Comparison of ENCODE assay signal across 1 cellular context in the genomic region with DNA sequence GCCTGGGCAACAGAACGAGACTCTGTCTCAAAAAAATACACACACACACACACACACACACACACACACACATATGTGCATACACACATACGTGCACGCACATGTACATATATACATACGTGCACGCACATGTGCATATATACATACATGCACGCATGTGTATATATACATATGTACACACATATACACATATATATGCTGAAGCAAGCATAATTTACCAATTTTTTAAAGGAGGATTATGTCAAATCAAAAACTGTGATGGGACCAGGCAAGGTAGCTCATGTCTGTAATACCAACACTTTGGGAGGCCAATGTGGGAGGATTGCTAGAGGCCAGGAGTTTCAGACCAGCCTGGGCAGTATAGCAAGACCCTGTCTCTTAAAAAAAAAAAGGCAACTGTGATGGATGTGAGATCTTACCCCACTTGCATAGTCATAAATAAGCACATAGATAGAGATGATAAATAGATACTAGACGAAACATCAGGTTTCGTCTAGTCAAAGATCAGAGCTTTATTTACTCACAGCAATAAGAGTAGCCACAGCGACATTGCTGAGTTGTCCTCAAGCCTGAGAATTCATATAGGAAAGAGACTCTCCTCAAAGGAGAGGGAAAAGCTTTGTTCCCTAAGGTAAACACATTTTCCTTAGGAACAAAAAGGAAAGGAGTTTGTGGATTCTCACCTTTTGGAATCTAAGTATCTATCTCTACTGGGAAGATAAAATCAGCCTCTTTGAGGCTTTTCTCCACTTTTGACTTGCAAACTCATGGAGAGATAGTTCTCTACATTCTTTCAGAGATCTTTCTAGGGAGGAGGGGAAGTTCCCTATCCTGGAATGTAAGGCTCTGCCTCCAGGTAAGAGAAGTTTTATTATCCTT.
TF ChIP-seq lines count a peak whose summit lies in the region.

No MANE protein-coding gene starts in this region.

TF ChIP-seq in GM23338, 12 proteins besides CTCF, POLR2A, EP300 and RAD21:
- TF ChIP-seq ZNF331 (CRISPR knock-in tag; IDR thresholded peaks at IDR 0.05; ENCODE audit: low read depth) (no peak), EZH2phosphoT487 (IDR thresholded peaks at IDR 0.05; ENCODE audit: unreplicated experiment) (no peak), CREB1 (CRISPR knock-in tag; IDR thresholded peaks at IDR 0.05; ENCODE audit: low read depth) (no peak), NANOG (IDR thresholded peaks at IDR 0.05; ENCODE audit: borderline replicate concordance) (no peak), EZH2 (IDR thresholded peaks at IDR 0.05; ENCODE audit: low read depth, unreplicated experiment) (no peak), STAT1 (IDR thresholded peaks at IDR 0.05; ENCODE audit: unreplicated experiment) (no peak), ZNF114 (CRISPR knock-in tag; IDR thresholded peaks at IDR 0.05) (no peak), POLR2AphosphoS5 (IDR thresholded peaks at IDR 0.05; ENCODE audit: low read depth) (no peak), JUNB (IDR thresholded peaks at IDR 0.05; ENCODE audit: unreplicated experiment) (no peak)
- TF ChIP-seq, protein P1, sequence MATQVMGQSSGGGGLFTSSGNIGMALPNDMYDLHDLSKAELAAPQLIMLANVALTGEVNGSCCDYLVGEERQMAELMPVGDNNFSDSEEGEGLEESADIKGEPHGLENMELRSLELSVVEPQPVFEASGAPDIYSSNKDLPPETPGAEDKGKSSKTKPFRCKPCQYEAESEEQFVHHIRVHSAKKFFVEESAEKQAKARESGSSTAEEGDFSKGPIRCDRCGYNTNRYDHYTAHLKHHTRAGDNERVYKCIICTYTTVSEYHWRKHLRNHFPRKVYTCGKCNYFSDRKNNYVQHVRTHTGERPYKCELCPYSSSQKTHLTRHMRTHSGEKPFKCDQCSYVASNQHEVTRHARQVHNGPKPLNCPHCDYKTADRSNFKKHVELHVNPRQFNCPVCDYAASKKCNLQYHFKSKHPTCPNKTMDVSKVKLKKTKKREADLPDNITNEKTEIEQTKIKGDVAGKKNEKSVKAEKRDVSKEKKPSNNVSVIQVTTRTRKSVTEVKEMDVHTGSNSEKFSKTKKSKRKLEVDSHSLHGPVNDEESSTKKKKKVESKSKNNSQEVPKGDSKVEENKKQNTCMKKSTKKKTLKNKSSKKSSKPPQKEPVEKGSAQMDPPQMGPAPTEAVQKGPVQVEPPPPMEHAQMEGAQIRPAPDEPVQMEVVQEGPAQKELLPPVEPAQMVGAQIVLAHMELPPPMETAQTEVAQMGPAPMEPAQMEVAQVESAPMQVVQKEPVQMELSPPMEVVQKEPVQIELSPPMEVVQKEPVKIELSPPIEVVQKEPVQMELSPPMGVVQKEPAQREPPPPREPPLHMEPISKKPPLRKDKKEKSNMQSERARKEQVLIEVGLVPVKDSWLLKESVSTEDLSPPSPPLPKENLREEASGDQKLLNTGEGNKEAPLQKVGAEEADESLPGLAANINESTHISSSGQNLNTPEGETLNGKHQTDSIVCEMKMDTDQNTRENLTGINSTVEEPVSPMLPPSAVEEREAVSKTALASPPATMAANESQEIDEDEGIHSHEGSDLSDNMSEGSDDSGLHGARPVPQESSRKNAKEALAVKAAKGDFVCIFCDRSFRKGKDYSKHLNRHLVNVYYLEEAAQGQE (IDR thresholded peaks at IDR 0.05; ENCODE audit: unreplicated experiment), result no peak
- TF ChIP-seq, protein P2, sequence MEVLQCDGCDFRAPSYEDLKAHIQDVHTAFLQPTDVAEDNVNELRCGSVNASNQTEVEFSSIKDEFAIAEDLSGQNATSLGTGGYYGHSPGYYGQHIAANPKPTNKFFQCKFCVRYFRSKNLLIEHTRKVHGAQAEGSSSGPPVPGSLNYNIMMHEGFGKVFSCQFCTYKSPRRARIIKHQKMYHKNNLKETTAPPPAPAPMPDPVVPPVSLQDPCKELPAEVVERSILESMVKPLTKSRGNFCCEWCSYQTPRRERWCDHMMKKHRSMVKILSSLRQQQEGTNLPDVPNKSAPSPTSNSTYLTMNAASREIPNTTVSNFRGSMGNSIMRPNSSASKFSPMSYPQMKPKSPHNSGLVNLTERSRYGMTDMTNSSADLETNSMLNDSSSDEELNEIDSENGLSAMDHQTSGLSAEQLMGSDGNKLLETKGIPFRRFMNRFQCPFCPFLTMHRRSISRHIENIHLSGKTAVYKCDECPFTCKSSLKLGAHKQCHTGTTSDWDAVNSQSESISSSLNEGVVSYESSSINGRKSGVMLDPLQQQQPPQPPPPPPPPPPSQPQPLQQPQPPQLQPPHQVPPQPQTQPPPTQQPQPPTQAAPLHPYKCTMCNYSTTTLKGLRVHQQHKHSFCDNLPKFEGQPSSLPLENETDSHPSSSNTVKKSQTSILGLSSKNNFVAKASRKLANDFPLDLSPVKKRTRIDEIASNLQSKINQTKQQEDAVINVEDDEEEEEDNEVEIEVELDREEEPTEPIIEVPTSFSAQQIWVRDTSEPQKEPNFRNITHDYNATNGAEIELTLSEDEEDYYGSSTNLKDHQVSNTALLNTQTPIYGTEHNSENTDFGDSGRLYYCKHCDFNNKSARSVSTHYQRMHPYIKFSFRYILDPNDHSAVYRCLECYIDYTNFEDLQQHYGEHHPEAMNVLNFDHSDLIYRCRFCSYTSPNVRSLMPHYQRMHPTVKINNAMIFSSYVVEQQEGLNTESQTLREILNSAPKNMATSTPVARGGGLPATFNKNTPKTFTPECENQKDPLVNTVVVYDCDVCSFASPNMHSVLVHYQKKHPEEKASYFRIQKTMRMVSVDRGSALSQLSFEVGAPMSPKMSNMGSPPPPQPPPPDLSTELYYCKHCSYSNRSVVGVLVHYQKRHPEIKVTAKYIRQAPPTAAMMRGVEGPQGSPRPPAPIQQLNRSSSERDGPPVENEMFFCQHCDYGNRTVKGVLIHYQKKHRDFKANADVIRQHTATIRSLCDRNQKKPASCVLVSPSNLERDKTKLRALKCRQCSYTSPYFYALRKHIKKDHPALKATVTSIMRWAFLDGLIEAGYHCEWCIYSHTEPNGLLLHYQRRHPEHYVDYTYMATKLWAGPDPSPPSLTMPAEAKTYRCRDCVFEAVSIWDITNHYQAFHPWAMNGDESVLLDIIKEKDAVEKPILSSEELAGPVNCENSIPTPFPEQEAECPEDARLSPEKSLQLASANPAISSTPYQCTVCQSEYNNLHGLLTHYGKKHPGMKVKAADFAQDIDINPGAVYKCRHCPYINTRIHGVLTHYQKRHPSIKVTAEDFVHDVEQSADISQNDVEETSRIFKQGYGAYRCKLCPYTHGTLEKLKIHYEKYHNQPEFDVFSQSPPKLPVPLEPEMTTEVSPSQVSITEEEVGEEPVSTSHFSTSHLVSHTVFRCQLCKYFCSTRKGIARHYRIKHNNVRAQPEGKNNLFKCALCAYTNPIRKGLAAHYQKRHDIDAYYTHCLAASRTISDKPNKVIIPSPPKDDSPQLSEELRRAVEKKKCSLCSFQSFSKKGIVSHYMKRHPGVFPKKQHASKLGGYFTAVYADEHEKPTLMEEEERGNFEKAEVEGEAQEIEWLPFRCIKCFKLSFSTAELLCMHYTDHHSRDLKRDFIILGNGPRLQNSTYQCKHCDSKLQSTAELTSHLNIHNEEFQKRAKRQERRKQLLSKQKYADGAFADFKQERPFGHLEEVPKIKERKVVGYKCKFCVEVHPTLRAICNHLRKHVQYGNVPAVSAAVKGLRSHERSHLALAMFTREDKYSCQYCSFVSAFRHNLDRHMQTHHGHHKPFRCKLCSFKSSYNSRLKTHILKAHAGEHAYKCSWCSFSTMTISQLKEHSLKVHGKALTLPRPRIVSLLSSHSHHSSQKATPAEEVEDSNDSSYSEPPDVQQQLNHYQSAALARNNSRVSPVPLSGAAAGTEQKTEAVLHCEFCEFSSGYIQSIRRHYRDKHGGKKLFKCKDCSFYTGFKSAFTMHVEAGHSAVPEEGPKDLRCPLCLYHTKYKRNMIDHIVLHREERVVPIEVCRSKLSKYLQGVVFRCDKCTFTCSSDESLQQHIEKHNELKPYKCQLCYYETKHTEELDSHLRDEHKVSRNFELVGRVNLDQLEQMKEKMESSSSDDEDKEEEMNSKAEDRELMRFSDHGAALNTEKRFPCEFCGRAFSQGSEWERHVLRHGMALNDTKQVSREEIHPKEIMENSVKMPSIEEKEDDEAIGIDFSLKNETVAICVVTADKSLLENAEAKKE (CRISPR knock-in tag; IDR thresholded peaks at IDR 0.05), result no peak
- TF ChIP-seq, protein P3, sequence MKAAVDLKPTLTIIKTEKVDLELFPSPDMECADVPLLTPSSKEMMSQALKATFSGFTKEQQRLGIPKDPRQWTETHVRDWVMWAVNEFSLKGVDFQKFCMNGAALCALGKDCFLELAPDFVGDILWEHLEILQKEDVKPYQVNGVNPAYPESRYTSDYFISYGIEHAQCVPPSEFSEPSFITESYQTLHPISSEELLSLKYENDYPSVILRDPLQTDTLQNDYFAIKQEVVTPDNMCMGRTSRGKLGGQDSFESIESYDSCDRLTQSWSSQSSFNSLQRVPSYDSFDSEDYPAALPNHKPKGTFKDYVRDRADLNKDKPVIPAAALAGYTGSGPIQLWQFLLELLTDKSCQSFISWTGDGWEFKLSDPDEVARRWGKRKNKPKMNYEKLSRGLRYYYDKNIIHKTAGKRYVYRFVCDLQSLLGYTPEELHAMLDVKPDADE (IDR thresholded peaks at IDR 0.05), result no peak
